In the genomic region with DNA sequence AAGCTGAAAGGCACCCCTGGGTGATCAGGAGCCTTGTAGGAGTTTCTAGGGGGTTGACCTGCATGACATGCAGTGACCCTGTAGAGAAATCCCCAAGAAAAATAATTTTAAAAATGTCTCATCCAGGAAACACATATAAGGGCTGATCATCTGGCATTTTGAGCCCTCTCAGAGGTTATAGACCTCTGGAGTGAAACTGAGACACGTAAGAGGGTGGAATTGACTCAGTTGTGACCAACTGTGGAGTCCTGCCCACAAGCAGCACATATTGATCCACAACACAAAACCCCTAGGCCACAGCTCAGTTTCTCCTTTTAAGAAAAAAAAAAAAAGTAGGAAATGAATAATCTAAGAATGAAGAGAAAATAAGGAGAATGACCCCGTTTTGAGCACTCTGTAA, we compare ENCODE assay signal across 12 cellular contexts. TPM values are rescaled to one million over a fixed set of nuclear protein-coding genes. Genes with fewer than 3 reads are reported as not detected.
DNase-seq lines count a peak whose midpoint lies in the region; ATAC-seq, FAIRE-seq and TF ChIP-seq lines count a peak whose summit lies in the region.
"Had no signal": no experiment of that assay in that cellular context is flagged by ENCODE, and none has a peak within 500 bp of the region (broad histone marks: within the 10 kb centered on the region; RNA-seq: fewer than 3 reads in every experiment).

No MANE protein-coding gene starts in this region.

- CTCF ChIA-PET in GM12878 (lab: Yijun Ruan, JAX) = interaction anchor here (0.6 kb wide), 1 partner anchor 16 kb away, joined by 3 read pairs; no protein-coding TSS in a partner anchor

- in situ Hi-C loops in GM12878 (cut with MboI) = no loop called here

- BruUV-seq in GM12878 (replicated peaks; lab: Mats Ljungman, UMichigan) = no TSS peak

- no peaks in the 10 kb centered on the region for H3K79me2 ChIP-seq in GM12878 (ENCODE audit: control insufficient read depth, insufficient read depth, low read length)

- TF ChIP-seq EP300 in GM12878 (IDR thresholded peaks at IDR 0.05; ENCODE audit: borderline replicate concordance in 1 of 2, control insufficient read depth in 1 of 2, low read depth in 2 of 2, low read length in 2 of 2) = no peak

- ATAC-seq in GM18907 (IDR thresholded peaks at IDR 0.05; ENCODE audit: unreplicated experiment) = peak; percentile 97
- peak; percentile 86 for ATAC-seq in GM21528 (IDR thresholded peaks at IDR 0.05; ENCODE audit: low FRiP score, unreplicated experiment)
- ATAC-seq in HG03103 (IDR thresholded peaks at IDR 0.05; ENCODE audit: low read depth, unreplicated experiment) = peak; percentile 93
- ATAC-seq in GM12878 = peak; percentile 91

- no peaks in the 10 kb centered on the region for H4K20me1 ChIP-seq in GM12878 (ENCODE audit: control insufficient read depth, insufficient read depth)

- intact Hi-C loops in GM12878 (cut with micrococcal nuclease; ENCODE audit: unreplicated experiment) = no loop called here

- no peak overlapping the region for H2AFZ ChIP-seq in GM12878 (ENCODE audit: control insufficient read depth, low read depth, low read length)

- TF ChIP-seq CTCF in GM12878 (IDR thresholded peaks at IDR 0.05 in 2 of 3, conservative IDR thresholded peaks at IDR 0.05 in 1 of 3; ENCODE audit: control insufficient read depth in 2 of 3, extremely low read depth in 1 of 3, insufficient read depth in 1 of 3, low read depth in 3 of 3, low read length in 3 of 3) = no peak

- SMC1A ChIA-PET in GM12878 (lab: Charles Lee; ENCODE audit: uncharacterized antibody, unreplicated experiment) = interaction anchor here (0.6 kb wide), 1 partner anchor 1160 kb away, joined by 3 read pairs; no protein-coding TSS in a partner anchor

- H3K27ac ChIP-seq in GM12878 (ENCODE audit: control insufficient read depth, insufficient read depth) = no peak overlapping the region
- H3K27ac ChIP-seq: esophagus squamous epithelium had no signal

- H3K9me3 ChIP-seq in GM12878 (replicated peaks; ENCODE audit: control insufficient read depth, insufficient read depth, low read length) = no peaks in the 10 kb centered on the region; the same call in 2 of the 3 replicates
- H3K9me3 ChIP-seq: esophagus squamous epithelium had no signal

- H3K9ac ChIP-seq in GM12878 (ENCODE audit: control insufficient read depth, insufficient read depth, low read length) = no peak overlapping the region

- no peak for TF ChIP-seq RAD21 in GM12878 (IDR thresholded peaks at IDR 0.05; ENCODE audit: insufficient read depth, low read depth, low read length)

- no peak overlapping the region for H3K4me3 ChIP-seq in GM12878
- H3K4me3 ChIP-seq: esophagus squamous epithelium had no signal

- DNase-seq in GM12878 (ENCODE audit: low read depth, low spot score) = peak; percentile 12
- DNase-seq in DMS53 treated with DMSO at 0.1 percent for 48 hours (lab: John Stamatoyannopoulos, UW; ENCODE audit: unreplicated experiment) = no peak
- DNase-seq in HuH-7.5 (ENCODE audit: low spot score) = no peak
- no peak for DNase-seq in NCI-H1436 (lab: John Stamatoyannopoulos, UW)
- DNase-seq: DMS153; esophagus squamous epithelium; kidney; NCI-H526; stimulated activated CD4-positive, alpha-beta T cell treated with anti-CD3 and anti-CD28 coated beads, Interleukin-15, amount 100 ng/mL, for 24 hours had no signal

- POLR2A ChIA-PET in GM12878 (lab: Charles Lee) = no interaction called here

- H3K36me3 ChIP-seq in GM12878 (ENCODE audit: control insufficient read depth in 2 of 2, insufficient read depth in 2 of 2, low read length in 1 of 2) = no peaks in the 10 kb centered on the region
- H3K36me3 ChIP-seq: esophagus squamous epithelium had no signal

- no peak overlapping the region for H3K4me2 ChIP-seq in GM12878 (ENCODE audit: control insufficient read depth, insufficient read depth)

- no peak for TF ChIP-seq POLR2A in GM12878 (IDR thresholded peaks at IDR 0.05; ENCODE audit: low read depth, low read length)

- FAIRE-seq in GM12878 (lab: Jason Lieb, UNC) = no peak
- FAIRE-seq: kidney had no signal

- H3K27me3 ChIP-seq in GM12878 (replicated peaks in 1 of 2; ENCODE audit: control insufficient read depth in 2 of 2, insufficient read depth in 2 of 2, low read length in 1 of 2) = no peaks in the 10 kb centered on the region
- H3K27me3 ChIP-seq: esophagus squamous epithelium had no signal

- H3K4me1 ChIP-seq in GM12878 (ENCODE audit: control insufficient read depth, insufficient read depth, low read length) = no peaks in the 10 kb centered on the region
- H3K4me1 ChIP-seq: esophagus squamous epithelium had no signal

- 3% methylated on average over 2 of the region's 2 CpGs for WGBS in GM12878 (ENCODE audit: insufficient coverage, insufficient replicate concordance, low lambda C conversion rate, missing lambda C conversion rate)

- RAD21 ChIA-PET in GM12878 (lab: Charles Lee; ENCODE audit: unreplicated experiment) = interaction anchor here (1.3 kb wide), 1 partner anchor 9 kb away, joined by 3 read pairs; no protein-coding TSS in a partner anchor

TF ChIP-seq in GM12878, 131 proteins besides CTCF, POLR2A, EP300 and RAD21:
- TF ChIP-seq SUPT20H (IDR thresholded peaks at IDR 0.05; ENCODE audit: borderline replicate concordance, control insufficient read depth, low read depth, low read length) (no peak), RUNX3 (IDR thresholded peaks at IDR 0.05; ENCODE audit: low read length) (peak; percentile 53), SRF (IDR thresholded peaks at IDR 0.05; ENCODE audit: low read depth in 2 of 2, low read length in 2 of 2) (peak in 1 of 2 experiments; percentile 69; a peak in 1 of 4 replicates), JUNB (IDR thresholded peaks at IDR 0.05) (peak; percentile 20; the same call in 1 of the 2 replicates), CHD1 (IDR thresholded peaks at IDR 0.05; ENCODE audit: low read depth, low read length) (no peak), NFIC (IDR thresholded peaks at IDR 0.05; ENCODE audit: low read depth, low read length) (0 out of 2 replicates have a peak, but pooled peaks have one; percentile 33)

RNA-seq across cellular contexts. Expression of gene MTMR8, which starts 32.5 kb away (rescaled TPM):
- total RNA-seq in GM12878 (2013; cell fraction: nucleolus; rRNA removed) = 13.7 and 16.2 TPM in 2 replicates
- 3.5 and 4.3 TPM in 2 replicates for total RNA-seq in GM12878 (2014; rRNA removed)
- 3.2 and 3.7 TPM in 2 replicates for total RNA-seq in GM12878 (2014; rRNA removed; fragmentation: Illumina TruSeq; extraction: Trizol)
- 3.0 and 3.3 TPM in 2 replicates for total RNA-seq in GM12878 (2021)
- 1.8 TPM for polyA plus RNA-seq in GM12878 (2011; ENCODE audit: low read depth)
- polyA plus RNA-seq in GM12878 (2011; rRNA removed) = 3.6 and 5.3 TPM in 2 replicates
- polyA plus RNA-seq in GM12878 (2011; cell fraction: cytosol; rRNA removed) = 2.0 and 2.5 TPM in 2 replicates
- 3.6 and 3.8 TPM in 2 replicates for polyA plus RNA-seq in GM12878 (2011; cell fraction: nucleus; rRNA removed)
- 1.2 and 1.3 TPM in 2 replicates for polyA plus RNA-seq in GM12878 (2012)
- polyA plus RNA-seq in GM12878 (2014; fragmentation: Illumina TruSeq; extraction: Trizol) = 2.9 and 3.3 TPM in 2 replicates
- 1 to 10 TPM; 4.6 to 4.7 TPM for polyA plus RNA-seq in GM12878 (2014; fragmentation: Nextera tagmentation; extraction: Ambion mirVana)
- polyA plus RNA-seq in GM12878 (2014; rRNA removed) = 2.0 and 2.4 TPM in 2 replicates
- polyA plus RNA-seq in GM12878 (2016; fragmentation: Nextera tagmentation; extraction: Ambion mirVana) = 1 to 10 TPM; 2.8 to 3.6 TPM
- 7.5 and 13.9 TPM in 2 replicates for polyA minus RNA-seq in GM12878 (2011; rRNA and poly(A)+ RNA removed)
- polyA minus RNA-seq in GM12878 (2011; cell fraction: cytosol; rRNA and poly(A)+ RNA removed) = 1.1 and 2.0 TPM in 2 replicates
- polyA minus RNA-seq in GM12878 (2011; cell fraction: nucleus; rRNA and poly(A)+ RNA removed) = 11.2 and 11.6 TPM in 2 replicates
